ENCODE assay signal across 10 cellular contexts in the genomic region with DNA sequence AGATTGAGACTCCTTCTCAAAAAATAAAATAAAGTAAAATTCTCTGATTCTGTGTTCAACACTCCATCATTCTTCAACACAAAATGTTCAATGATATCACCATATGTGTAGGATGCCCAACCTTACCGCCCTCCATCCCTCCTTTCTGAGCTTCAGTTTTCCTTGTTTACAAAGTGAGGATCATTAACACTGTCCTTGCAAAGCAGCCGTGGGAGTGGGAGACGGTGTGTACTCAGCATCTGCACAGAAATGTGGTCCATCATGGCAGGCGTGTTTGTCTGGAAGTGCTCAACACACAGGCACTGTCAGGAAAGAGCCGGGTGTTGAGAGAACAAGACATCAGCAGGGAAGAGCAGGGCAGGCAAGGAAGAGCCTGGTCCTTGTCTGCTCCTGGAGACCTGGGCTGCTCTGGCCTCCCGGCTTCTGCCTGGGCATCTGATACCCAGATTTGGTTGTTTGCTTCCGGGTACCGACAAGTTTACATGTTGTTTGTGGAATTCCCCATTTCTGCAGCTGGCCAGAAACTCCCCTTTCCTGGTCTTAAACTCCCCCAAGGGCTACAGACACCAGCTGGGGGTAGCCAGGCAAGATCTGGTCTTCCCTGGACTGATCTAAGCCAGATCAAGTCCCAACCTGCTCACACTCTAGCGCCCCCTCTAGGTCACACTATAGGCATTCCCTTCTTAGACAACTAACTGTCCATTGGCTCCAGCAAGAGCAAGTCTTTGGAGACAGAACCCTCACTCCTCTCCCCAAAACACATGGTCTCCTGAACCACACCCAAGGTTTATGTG. TPM values are rescaled to one million over a fixed set of nuclear protein-coding genes. Genes with fewer than 3 reads are reported as not detected.
DNase-seq lines count a peak whose midpoint lies in the region; ATAC-seq and TF ChIP-seq lines count a peak whose summit lies in the region.
"Had no signal": no experiment of that assay in that cellular context is flagged by ENCODE, and none has a peak within 500 bp of the region (broad histone marks: within the 10 kb centered on the region; RNA-seq: fewer than 3 reads in every experiment).

No MANE protein-coding gene starts in this region.

- 38% methylated on average over 9 of the region's 9 CpGs for WGBS in liver

- no peak for ATAC-seq in activated CD8-positive, alpha-beta T cell treated with anti-CD3 and anti-CD28 coated beads for 36 hours
- ATAC-seq in HG02759 (IDR thresholded peaks at IDR 0.05; ENCODE audit: unreplicated experiment), result no peak
- ATAC-seq in activated CD4-positive, CD25-positive, alpha-beta regulatory T cell treated with anti-CD3 and anti-CD28 coated beads, Interleukin-2, amount 50 U/mL, for 24 hours, result no peak
- no peak for ATAC-seq in GM18868 (IDR thresholded peaks at IDR 0.05; ENCODE audit: unreplicated experiment)

- H3K36me3 ChIP-seq in liver (ENCODE audit: control insufficient read depth in 4 of 4, insufficient read depth in 3 of 4, low read depth in 1 of 4, low read length in 3 of 4), result no peaks in the 10 kb centered on the region

- no peaks in the 10 kb centered on the region for H3K9me3 Mint-ChIP-seq in activated CD8-positive, alpha-beta T cell treated with anti-CD3 and anti-CD28 coated beads for 36 hours
- H3K9me3 Mint-ChIP-seq: activated T-helper 2 cell treated with anti-CD3 and anti-CD28 coated beads, Interferon-gamma antibody, Interleukin-2, Interleukin-4, amounts not matched to agents 10 μg/mL and 5 μg/mL and 100 μg/mL, durations not matched to agents 14 hours and 24 hours and 36 hours had no signal

- H3K4me3 ChIP-seq in liver (ENCODE audit: low read depth in 1 of 3, low read length in 3 of 3), result peak overlapping the region; percentile 64 to 82 (median 67)

- H3K27ac ChIP-seq in liver (ENCODE audit: low read depth in 1 of 2, low read length in 2 of 2), result peak overlapping the region; percentile 91 to 96

- H3K4me1 Mint-ChIP-seq in activated CD8-positive, alpha-beta T cell treated with anti-CD3 and anti-CD28 coated beads for 36 hours (ENCODE audit: low read depth), result no peaks in the 10 kb centered on the region

- peaks cover 4 to 19% (median 12%) of the 10 kb centered on the region in 4 donors for H3K4me1 ChIP-seq in liver (ENCODE audit: control insufficient read depth in 4 of 4, insufficient read depth in 4 of 4, low read length in 3 of 4)

- no peaks in the 10 kb centered on the region for H3K9me3 ChIP-seq in liver (ENCODE audit: control insufficient read depth in 4 of 4, low read length in 3 of 4)

- peak; percentile 60 for DNase-seq in DMS 273 (lab: John Stamatoyannopoulos, UW; ENCODE audit: unreplicated experiment)
- no peak for DNase-seq in DMS 273 treated with DMSO at 0.1 percent for 48 hours (lab: John Stamatoyannopoulos, UW)
- peak; percentile 9 for DNase-seq in HCEC 1CT
- peak; percentile 28 for DNase-seq in activated CD8-positive, alpha-beta T cell treated with anti-CD3 and anti-CD28 coated beads for 36 hours
- DNase-seq: kidney glomerular epithelial cell had no signal

- H3K27me3 Mint-ChIP-seq in activated CD8-positive, alpha-beta T cell treated with anti-CD3 and anti-CD28 coated beads for 36 hours, result no peaks in the 10 kb centered on the region

- no peak overlapping the region for H3K27ac Mint-ChIP-seq in activated CD8-positive, alpha-beta T cell treated with anti-CD3 and anti-CD28 coated beads for 36 hours
- H3K27ac Mint-ChIP-seq: activated T-helper 2 cell treated with anti-CD3 and anti-CD28 coated beads, Interferon-gamma antibody, Interleukin-2, Interleukin-4, amounts not matched to agents 10 μg/mL and 5 μg/mL and 100 μg/mL, durations not matched to agents 14 hours and 24 hours and 36 hours had no signal

- POLR2A ChIA-PET in activated CD8-positive, alpha-beta T cell treated with anti-CD3 and anti-CD28 coated beads for 36 hours (lab: Charles Lee), result no interaction called here

- no peaks in the 10 kb centered on the region for H3K36me3 Mint-ChIP-seq in activated CD8-positive, alpha-beta T cell treated with anti-CD3 and anti-CD28 coated beads for 36 hours (ENCODE audit: low read depth)

- TF ChIP-seq RAD21 in liver (IDR thresholded peaks at IDR 0.05), result peak; percentile 68 to 70

- H3K4me3 Mint-ChIP-seq in activated CD8-positive, alpha-beta T cell treated with anti-CD3 and anti-CD28 coated beads for 36 hours, result no peak overlapping the region

- H3K9ac ChIP-seq in liver (ENCODE audit: low read depth in 1 of 2, low read length in 2 of 2), result peak overlapping the region; percentile 52 to 98

- intact Hi-C loops in activated CD8-positive, alpha-beta T cell treated with anti-CD3 and anti-CD28 coated beads for 36 hours (cut with micrococcal nuclease), result loop anchor here (5.0 kb wide), 1 partner anchor 62 kb away; no protein-coding TSS in a partner anchor

- CTCF ChIA-PET in activated CD8-positive, alpha-beta T cell treated with anti-CD3 and anti-CD28 coated beads for 36 hours (lab: Charles Lee), result interaction anchor here (1.4 kb wide), 1 partner anchor 14 kb away, joined by 5 read pairs; no protein-coding TSS in a partner anchor

- TF ChIP-seq CTCF in activated CD8-positive, alpha-beta T cell treated with anti-CD3 and anti-CD28 coated beads for 36 hours (IDR thresholded peaks at IDR 0.05), result peak; percentile 39
- TF ChIP-seq CTCF in liver (IDR thresholded peaks at IDR 0.05; ENCODE audit: low read depth, low read length, missing input control), result peak; percentile 67

- H3K27me3 ChIP-seq in liver (ENCODE audit: control insufficient read depth in 4 of 4, insufficient read depth in 4 of 4, low read length in 3 of 4), result no peaks in the 10 kb centered on the region

TF ChIP-seq in liver, 16 proteins besides CTCF, POLR2A, EP300 and RAD21:
- TF ChIP-seq YY1 (IDR thresholded peaks at IDR 0.05) (peak; percentile 42), GABPA (IDR thresholded peaks at IDR 0.05 in 1 of 2, conservative IDR thresholded peaks at IDR 0.05 in 1 of 2) (no peak), FOXA2 (IDR thresholded peaks at IDR 0.05) (no peak), RXRA (IDR thresholded peaks at IDR 0.05) (peak; percentile 32 to 49), JUND (IDR thresholded peaks at IDR 0.05) (peak in 1 of 2 donors; percentile 26), SP1 (IDR thresholded peaks at IDR 0.05) (peak; percentile 34), MAX (IDR thresholded peaks at IDR 0.05) (peak; percentile 32), HNF4G (IDR thresholded peaks at IDR 0.05) (no peak), ATF3 (IDR thresholded peaks at IDR 0.05) (no peak), TAF1 (conservative IDR thresholded peaks at IDR 0.05) (peak; percentile 58), HNF4A (conservative IDR thresholded peaks at IDR 0.05) (peak; percentile 37 to 48), FOXA1 (IDR thresholded peaks at IDR 0.05) (no peak)
- TF ChIP-seq, protein P1, sequence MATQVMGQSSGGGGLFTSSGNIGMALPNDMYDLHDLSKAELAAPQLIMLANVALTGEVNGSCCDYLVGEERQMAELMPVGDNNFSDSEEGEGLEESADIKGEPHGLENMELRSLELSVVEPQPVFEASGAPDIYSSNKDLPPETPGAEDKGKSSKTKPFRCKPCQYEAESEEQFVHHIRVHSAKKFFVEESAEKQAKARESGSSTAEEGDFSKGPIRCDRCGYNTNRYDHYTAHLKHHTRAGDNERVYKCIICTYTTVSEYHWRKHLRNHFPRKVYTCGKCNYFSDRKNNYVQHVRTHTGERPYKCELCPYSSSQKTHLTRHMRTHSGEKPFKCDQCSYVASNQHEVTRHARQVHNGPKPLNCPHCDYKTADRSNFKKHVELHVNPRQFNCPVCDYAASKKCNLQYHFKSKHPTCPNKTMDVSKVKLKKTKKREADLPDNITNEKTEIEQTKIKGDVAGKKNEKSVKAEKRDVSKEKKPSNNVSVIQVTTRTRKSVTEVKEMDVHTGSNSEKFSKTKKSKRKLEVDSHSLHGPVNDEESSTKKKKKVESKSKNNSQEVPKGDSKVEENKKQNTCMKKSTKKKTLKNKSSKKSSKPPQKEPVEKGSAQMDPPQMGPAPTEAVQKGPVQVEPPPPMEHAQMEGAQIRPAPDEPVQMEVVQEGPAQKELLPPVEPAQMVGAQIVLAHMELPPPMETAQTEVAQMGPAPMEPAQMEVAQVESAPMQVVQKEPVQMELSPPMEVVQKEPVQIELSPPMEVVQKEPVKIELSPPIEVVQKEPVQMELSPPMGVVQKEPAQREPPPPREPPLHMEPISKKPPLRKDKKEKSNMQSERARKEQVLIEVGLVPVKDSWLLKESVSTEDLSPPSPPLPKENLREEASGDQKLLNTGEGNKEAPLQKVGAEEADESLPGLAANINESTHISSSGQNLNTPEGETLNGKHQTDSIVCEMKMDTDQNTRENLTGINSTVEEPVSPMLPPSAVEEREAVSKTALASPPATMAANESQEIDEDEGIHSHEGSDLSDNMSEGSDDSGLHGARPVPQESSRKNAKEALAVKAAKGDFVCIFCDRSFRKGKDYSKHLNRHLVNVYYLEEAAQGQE (IDR thresholded peaks at IDR 0.05), result peak; percentile 65
TF ChIP-seq in liver: peak in this region for 8.

RNA-seq across cellular contexts. Expression of gene TTPAL, which starts 26.7 kb away (rescaled TPM):
- total RNA-seq in activated CD8-positive, alpha-beta T cell treated with anti-CD3 and anti-CD28 coated beads for 36 hours, result 10 to 100 TPM; 15.2 to 19.5 TPM
- 10 to 100 TPM; 17.3 to 39.7 TPM for total RNA-seq in liver
- polyA plus RNA-seq in liver, result 10 to 100 TPM; 11.6 to 17.9 TPM
